8 cellular contexts compared by ENCODE assay signal in genomic region chr3:142027713-142028112, GRCh38.
DNase-seq lines count a peak whose midpoint lies in the region; ATAC-seq and TF ChIP-seq lines count a peak whose summit lies in the region.

No MANE protein-coding gene starts in this region.

- H3K9me3 ChIP-seq in BE2C (no peaks in the 10 kb centered on the region), ectodermal cell (ENCODE audit: control insufficient read depth, low read length) (no peaks in the 10 kb centered on the region)

- TF ChIP-seq CTCF in BE2C (IDR thresholded peaks at IDR 0.05; ENCODE audit: low read depth, low read length) = no peak

- peak overlapping the region; percentile 76 for H3K4me3 ChIP-seq in BE2C (ENCODE audit: low read depth, low read length)
- H3K4me3 ChIP-seq in ectodermal cell (ENCODE audit: insufficient read depth, low read depth, low read length) = peak overlapping the region; percentile 51

- ATAC-seq in GM18511 (IDR thresholded peaks at IDR 0.05; ENCODE audit: unreplicated experiment) (peak; percentile 67), HG03520 (IDR thresholded peaks at IDR 0.05; ENCODE audit: unreplicated experiment) (peak; percentile 58)

- H3K4me1 ChIP-seq in BE2C (peaks cover 13% of the 10 kb centered on the region), ectodermal cell (ENCODE audit: control insufficient read depth, insufficient read depth, low read length) (no peaks in the 10 kb centered on the region)

- no peaks in the 10 kb centered on the region for H3K27me3 ChIP-seq in BE2C
- no peaks in the 10 kb centered on the region for H3K27me3 ChIP-seq in ectodermal cell (ENCODE audit: control insufficient read depth, insufficient read depth, low read length, poor library complexity, severe bottlenecking)

- 0% methylated on average over 1 of the region's 2 CpGs for WGBS in ectodermal cell, 2 experiments

- peak overlapping the region; percentile 61 for H3K27ac ChIP-seq in ectodermal cell (ENCODE audit: insufficient read depth, low read depth, low read length, poor library complexity, severe bottlenecking)

- no peak for DNase-seq in BE2C
- peak; percentile 37 for DNase-seq in SHP77 treated with DMSO at 0.1 percent for 48 hours (lab: John Stamatoyannopoulos, UW)
- DNase-seq in myocyte (ENCODE audit: low read depth) = peak; percentile 65
- no peak for DNase-seq in globus pallidus (ENCODE audit: low spot score)
- DNase-seq in H4 (ENCODE audit: low spot score) = no peak

- H3K36me3 ChIP-seq in BE2C (peaks cover 3% of the 10 kb centered on the region), ectodermal cell (ENCODE audit: control insufficient read depth, insufficient read depth, low read length) (no peaks in the 10 kb centered on the region)

Comparison
In these comparisons a context has a peak if more than half of its experiments do, and no peak if none do; other contexts are left out.
1. DNase-seq: peak in SHP77 treated with DMSO at 0.1 percent for 48 hours (single experiment) and myocyte (single experiment); none in BE2C (single experiment), globus pallidus (single experiment) and H4 (single experiment).